In genomic region chr19:1141944-1142343, GRCh38 we compare ENCODE assay signal across 1 cellular context.
TF ChIP-seq lines count a peak whose summit lies in the region.

No MANE protein-coding gene starts in this region.

TF ChIP-seq in IMR-90, 13 proteins besides CTCF, POLR2A, EP300 and RAD21:
- TF ChIP-seq ELK1 (IDR thresholded peaks at IDR 0.05; ENCODE audit: borderline replicate concordance, low read depth, low read length) (no peak), RFX5 (IDR thresholded peaks at IDR 0.05; ENCODE audit: low read depth, low read length) (no peak), NFE2L2 (IDR thresholded peaks at IDR 0.05; ENCODE audit: low read depth, low read length) (no peak), MAZ (IDR thresholded peaks at IDR 0.05; ENCODE audit: borderline replicate concordance, low read depth, low read length) (no peak), RCOR1 (IDR thresholded peaks at IDR 0.05; ENCODE audit: insufficient replicate concordance, low read length) (no peak), SMC3 (IDR thresholded peaks at IDR 0.05; ENCODE audit: low read depth, low read length) (no peak)
- TF ChIP-seq, protein P1, sequence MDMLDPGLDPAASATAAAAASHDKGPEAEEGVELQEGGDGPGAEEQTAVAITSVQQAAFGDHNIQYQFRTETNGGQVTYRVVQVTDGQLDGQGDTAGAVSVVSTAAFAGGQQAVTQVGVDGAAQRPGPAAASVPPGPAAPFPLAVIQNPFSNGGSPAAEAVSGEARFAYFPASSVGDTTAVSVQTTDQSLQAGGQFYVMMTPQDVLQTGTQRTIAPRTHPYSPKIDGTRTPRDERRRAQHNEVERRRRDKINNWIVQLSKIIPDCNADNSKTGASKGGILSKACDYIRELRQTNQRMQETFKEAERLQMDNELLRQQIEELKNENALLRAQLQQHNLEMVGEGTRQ (IDR thresholded peaks at IDR 0.05; ENCODE audit: low read depth, low read length): no peak
